In genomic region chr16:22073350-22073749, GRCh38 we compare ENCODE assay signal across 1 cellular context.
A peak's percentile ranks its signal among the peaks of the same experiment; 100 is the strongest.
TF ChIP-seq lines count a peak whose summit lies in the region.

No MANE protein-coding gene starts in this region.

TF ChIP-seq in K562, 482 proteins besides CTCF, POLR2A, EP300 and RAD21:
- TF ChIP-seq THAP7 (CRISPR knock-in tag; IDR thresholded peaks at IDR 0.05) (no peak), ZNF384 (IDR thresholded peaks at IDR 0.05; ENCODE audit: low read depth, low read length) (0 out of 2 replicates have a peak, but pooled peaks have one; percentile 3), ZNF124 (CRISPR knock-in tag; IDR thresholded peaks at IDR 0.05) (no peak), CCNT2 (IDR thresholded peaks at IDR 0.05; ENCODE audit: borderline replicate concordance, extremely low read depth, insufficient read length, low read depth, low read length) (no peak), ZNF407 (IDR thresholded peaks at IDR 0.05; ENCODE audit: low read depth) (no peak), HDAC3 (IDR thresholded peaks at IDR 0.05; ENCODE audit: borderline replicate concordance, partially characterized antibody) (no peak), ZSCAN32 (CRISPR knock-in tag; IDR thresholded peaks at IDR 0.05) (no peak), RBM15 (IDR thresholded peaks at IDR 0.05; ENCODE audit: insufficient read depth, low read length) (no peak)
